In genomic region chr16:84459941-84460405, GRCh38 we compare ENCODE assay signal across 2 cellular contexts.
TF ChIP-seq lines count a peak whose summit lies in the region.

No MANE protein-coding gene starts in this region.

TF ChIP-seq in GM23338, 12 proteins besides CTCF, POLR2A, EP300 and RAD21 (continued from another document):
- TF ChIP-seq ZNF462 (CRISPR knock-in tag; IDR thresholded peaks at IDR 0.05) = no peak

TF ChIP-seq in K562, 482 proteins besides CTCF, POLR2A, EP300 and RAD21 (continued from another document):
- TF ChIP-seq CLOCK (CRISPR knock-in tag; IDR thresholded peaks at IDR 0.05; ENCODE audit: borderline replicate concordance) (no peak), SREBF2 (CRISPR knock-in tag; IDR thresholded peaks at IDR 0.05) (no peak), CREM (IDR thresholded peaks at IDR 0.05; ENCODE audit: low read depth) (no peak), ZNF507 (tag; conservative IDR thresholded peaks at IDR 0.05) (no peak), CHD4 (IDR thresholded peaks at IDR 0.05; ENCODE audit: insufficient read depth, insufficient replicate concordance, low read depth, low read length, poor library complexity, severe bottlenecking) (no peak), SREBF1 (IDR thresholded peaks at IDR 0.05; ENCODE audit: borderline replicate concordance, low read depth, low read length) (no peak), ZNF445 (CRISPR knock-in tag; IDR thresholded peaks at IDR 0.05; ENCODE audit: low read depth) (no peak), MCM5 (IDR thresholded peaks at IDR 0.05; ENCODE audit: low read depth) (no peak), CCAR2 (IDR thresholded peaks at IDR 0.05; ENCODE audit: low read depth, low read length) (no peak), CBFA2T3 (IDR thresholded peaks at IDR 0.05) (0 out of 2 replicates have a peak, but pooled peaks have one; percentile 21), SMARCA4 (IDR thresholded peaks at IDR 0.05) (no peak), MAZ (CRISPR knock-in tag; conservative IDR thresholded peaks at IDR 0.05 in 1 of 2, IDR thresholded peaks at IDR 0.05 in 1 of 2) (no peak), ZKSCAN3 (CRISPR knock-in tag; IDR thresholded peaks at IDR 0.05) (peak; percentile 79; the same call in 1 of the 2 replicates), SMARCC2 (IDR thresholded peaks at IDR 0.05; ENCODE audit: low read depth) (no peak), TFAP4 (CRISPR knock-in tag; IDR thresholded peaks at IDR 0.05; ENCODE audit: borderline replicate concordance) (peak; percentile 48; the same call in 1 of the 2 replicates)
